In the genomic region with DNA sequence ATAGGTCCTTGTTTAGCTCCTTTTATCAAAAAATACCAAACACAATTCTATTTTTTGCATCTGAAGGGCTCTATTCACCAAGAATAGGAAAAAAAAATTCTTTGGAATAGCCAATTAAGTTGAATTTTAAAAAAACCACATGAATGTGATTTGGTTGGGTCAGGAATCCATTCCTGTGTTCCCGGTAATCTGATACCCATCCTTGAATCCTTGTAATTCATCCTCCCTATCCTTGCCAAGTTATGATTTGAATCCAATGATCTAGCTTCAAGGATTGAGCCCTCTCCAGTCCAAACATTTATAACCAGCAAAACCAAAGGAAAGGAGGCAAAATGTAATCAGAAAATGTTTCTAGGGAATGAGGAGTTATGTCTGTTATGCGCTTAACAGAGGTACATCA, we compare ENCODE assay signal across 25 cellular contexts.
"Had no signal": no experiment of that assay in that cellular context is flagged by ENCODE, and none has a peak within 500 bp of the region (broad histone marks: within the 10 kb centered on the region; RNA-seq: fewer than 3 reads in every experiment).

No MANE protein-coding gene starts in this region.

- H3K4me1 ChIP-seq: body of pancreas, left ventricle myocardium inferior, neural progenitor cell, testis had no signal

- H3K27ac ChIP-seq: body of pancreas, cardiac muscle cell, epithelial cell of prostate, left ventricle myocardium inferior, neural progenitor cell, testis had no signal

- H3K9me3 ChIP-seq: body of pancreas, left ventricle myocardium inferior, testis had no signal

- H3K9ac ChIP-seq: neural progenitor cell had no signal

- H3K27me3 ChIP-seq: body of pancreas, cardiac muscle cell, neural progenitor cell, testis had no signal

- H3K4me1 Mint-ChIP-seq: activated B cell treated with CpG ODN at 0.5 μM for 24 hours; activated CD4-positive, alpha-beta T cell treated with anti-CD3 and anti-CD28 coated beads for 36 hours; endodermal cell; stimulated activated naive B cell treated with anti-CD40 and anti-IgM and Interleukin-4, amounts not matched to agents 10 μg/mL and 1 μg/mL and 100 μg/mL, for 72 hours; T-cell had no signal

- ATAC-seq: activated CD4-positive, alpha-beta T cell treated with anti-CD3 and anti-CD28 coated beads for 36 hours; body of pancreas; naive thymus-derived CD8-positive, alpha-beta T cell; sciatic nerve; stimulated activated naive B cell treated with anti-CD40 and anti-IgM and Interleukin-4, amounts not matched to agents 10 μg/mL and 1 μg/mL and 100 μg/mL, for 72 hours; T-cell had no signal

- DNase-seq: activated B cell treated with CpG ODN at 0.5 μM for 24 hours; activated CD4-positive, alpha-beta memory T cell treated with anti-CD3 and anti-CD28 coated beads for 36 hours; activated CD4-positive, alpha-beta T cell treated with anti-CD3 and anti-CD28 coated beads for 36 hours; activated naive CD4-positive, alpha-beta T cell treated with Interleukin-2 at 50 U/mL for 16 hours; activated naive CD8-positive, alpha-beta T cell treated with anti-CD3 and anti-CD28 coated beads for 36 hours; activated T-cell treated with anti-CD3 and anti-CD28 coated beads, Interleukin-2, amount 50 U/mL, for 48 hours; body of pancreas; cortex of kidney; endodermal cell; glutamatergic neuron; hippocampal formation; kidney glomerular epithelial cell; left ventricle myocardium inferior; naive thymus-derived CD8-positive, alpha-beta T cell; stimulated activated CD4-positive, alpha-beta T cell treated with anti-CD3 and anti-CD28 coated beads, Interleukin-2, amount 100 ng/mL, for 48 hours; stimulated activated CD8-positive, alpha-beta memory T cell treated with anti-CD3 and anti-CD28 coated beads, Interleukin-4, amount 100 ng/mL, for 48 hours; stimulated activated naive B cell treated with anti-CD40 and anti-IgM and Interleukin-4, amounts not matched to agents 10 μg/mL and 1 μg/mL and 100 μg/mL, for 72 hours; T-cell; T-helper 9 cell; testis had no signal

- H3K4me3 Mint-ChIP-seq: activated B cell treated with CpG ODN at 0.5 μM for 24 hours; activated CD4-positive, alpha-beta memory T cell treated with anti-CD3 and anti-CD28 coated beads for 36 hours; activated CD4-positive, alpha-beta T cell treated with anti-CD3 and anti-CD28 coated beads for 36 hours; activated naive CD8-positive, alpha-beta T cell treated with anti-CD3 and anti-CD28 coated beads for 36 hours; endodermal cell; naive thymus-derived CD8-positive, alpha-beta T cell; neural progenitor cell; stimulated activated naive B cell treated with anti-CD40 and anti-IgM and Interleukin-4, amounts not matched to agents 10 μg/mL and 1 μg/mL and 100 μg/mL, for 72 hours; T-cell; type B pancreatic cell had no signal

- H2AFZ ChIP-seq: neural progenitor cell had no signal

- H3K36me3 Mint-ChIP-seq: activated CD4-positive, alpha-beta memory T cell treated with anti-CD3 and anti-CD28 coated beads for 36 hours; activated naive CD8-positive, alpha-beta T cell treated with anti-CD3 and anti-CD28 coated beads for 36 hours; naive thymus-derived CD8-positive, alpha-beta T cell; neural progenitor cell; stimulated activated naive B cell treated with anti-CD40 and anti-IgM and Interleukin-4, amounts not matched to agents 10 μg/mL and 1 μg/mL and 100 μg/mL, for 72 hours; T-cell; type B pancreatic cell had no signal

- H3K36me3 ChIP-seq: cardiac muscle cell, left ventricle myocardium inferior, neural progenitor cell had no signal

- H3K4me2 ChIP-seq: neural progenitor cell had no signal

- H3K27ac Mint-ChIP-seq: activated B cell treated with CpG ODN at 0.5 μM for 24 hours; activated CD4-positive, alpha-beta memory T cell treated with anti-CD3 and anti-CD28 coated beads for 36 hours; activated CD4-positive, alpha-beta T cell treated with anti-CD3 and anti-CD28 coated beads for 36 hours; activated naive CD8-positive, alpha-beta T cell treated with anti-CD3 and anti-CD28 coated beads for 36 hours; endodermal cell; naive thymus-derived CD8-positive, alpha-beta T cell; neural progenitor cell; stimulated activated naive B cell treated with anti-CD40 and anti-IgM and Interleukin-4, amounts not matched to agents 10 μg/mL and 1 μg/mL and 100 μg/mL, for 72 hours; T-cell; type B pancreatic cell had no signal

- H3K4me3 ChIP-seq: body of pancreas, cardiac muscle cell, left ventricle myocardium inferior, neural progenitor cell, testis had no signal
